9 cellular contexts compared by ENCODE assay signal in the genomic region with DNA sequence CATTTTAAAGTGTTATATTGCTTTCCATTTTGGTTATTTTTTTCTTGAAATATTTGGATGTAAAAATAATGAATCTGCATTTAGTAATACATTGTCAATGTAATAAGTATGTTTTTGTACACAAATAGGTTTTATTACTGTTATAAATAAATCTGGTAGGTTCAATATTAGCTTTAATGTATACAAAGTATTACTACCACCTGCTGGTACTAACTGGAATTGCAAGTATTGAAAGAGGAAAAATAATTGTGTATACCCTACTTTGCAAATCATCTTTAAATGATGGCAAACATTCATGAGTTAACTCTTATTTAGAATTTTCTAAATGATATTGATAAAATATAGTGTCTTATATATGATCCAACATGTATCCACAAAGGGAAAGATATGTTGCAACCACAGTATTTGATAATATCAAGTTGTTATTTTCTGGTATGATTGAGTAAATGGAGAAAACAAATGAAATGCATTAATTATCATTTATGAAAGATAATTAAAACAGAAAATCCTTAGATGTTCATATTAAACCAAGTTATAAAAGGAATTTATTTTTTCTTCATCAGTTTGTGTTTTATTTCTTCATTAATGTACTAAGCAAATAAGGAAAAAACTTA. TPM values are rescaled to one million over a fixed set of nuclear protein-coding genes. Genes with fewer than 3 reads are reported as not detected.
DNase-seq lines count a peak whose midpoint lies in the region; ATAC-seq, FAIRE-seq and TF ChIP-seq lines count a peak whose summit lies in the region.
"Had no signal": no experiment of that assay in that cellular context is flagged by ENCODE, and none has a peak within 500 bp of the region (broad histone marks: within the 10 kb centered on the region; RNA-seq: fewer than 3 reads in every experiment).

No MANE protein-coding gene starts in this region.

- H3K4me1 ChIP-seq in KMS-11 (ENCODE audit: low read depth, poor library complexity, severe bottlenecking) (no peaks in the 10 kb centered on the region), K562 (replicated peaks in 1 of 2; ENCODE audit: control insufficient read depth in 2 of 2, insufficient read depth in 2 of 2, low read length in 2 of 2) (no peaks in the 10 kb centered on the region)

- BruUV-seq in K562 (replicated peaks; lab: Mats Ljungman, UMichigan) = no TSS peak

- peak; percentile 1 for DNase-seq in GM04504 (ENCODE audit: low read depth)
- peak; percentile 15 to 43 (median 17) for DNase-seq in K562 (ENCODE audit: extremely low read depth in 1 of 4, low spot score in 3 of 4)
- DNase-seq in myocyte (ENCODE audit: low read depth) = peak; percentile 62
- DNase-seq in NCI-H345 treated with DMSO at 0.1 percent for 48 hours (lab: John Stamatoyannopoulos, UW; ENCODE audit: unreplicated experiment) = no peak
- DNase-seq: left ventricle myocardium superior had no signal

- TF ChIP-seq POLR2A in K562 (conservative IDR thresholded peaks at IDR 0.05) = no peak

- H3K4me2 ChIP-seq in KMS-11 (no peak overlapping the region), K562 (ENCODE audit: insufficient read depth, low read length) (no peak overlapping the region)

- H3K27ac ChIP-seq in KMS-11 (no peak overlapping the region), K562 (ENCODE audit: extremely low read depth, low read depth, low read length) (no peak overlapping the region)

- H3K36me3 ChIP-seq in KMS-11 (ENCODE audit: insufficient read depth) = no peaks in the 10 kb centered on the region
- H3K36me3 ChIP-seq in K562 (ENCODE audit: control insufficient read depth, insufficient read depth, low read length) = no peaks in the 10 kb centered on the region

- POLR2A ChIA-PET in K562 (lab: Yijun Ruan, JAX) = no interaction called here

- TF ChIP-seq CTCF in KMS-11 (conservative IDR thresholded peaks at IDR 0.05; ENCODE audit: low read depth, low read length) (peak; percentile 75), K562 (IDR thresholded peaks at IDR 0.05 in 2 of 3, conservative IDR thresholded peaks at IDR 0.05 in 1 of 3; ENCODE audit: insufficient read depth in 2 of 3, low read depth in 1 of 3, low read length in 3 of 3) (peak in 2 of 3 experiments; percentile 45 to 61; a peak in 3 of 6 replicates)

- peak; percentile 30 to 59 for TF ChIP-seq RAD21 in K562 (CRISPR knock-in tag; conservative IDR thresholded peaks at IDR 0.05 in 1 of 2, IDR thresholded peaks at IDR 0.05 in 1 of 2)

- no peak for FAIRE-seq in K562 (lab: Jason Lieb, UNC)

- H3K9me1 ChIP-seq in K562 (ENCODE audit: control insufficient read depth, insufficient read depth, low read length) = no peaks in the 10 kb centered on the region

- H3K9me3 ChIP-seq in K562 (replicated peaks; ENCODE audit: control insufficient read depth, insufficient read depth, low read depth, low read length) = no peaks in the 10 kb centered on the region

- CTCF ChIA-PET in K562 (lab: Yijun Ruan, JAX; ENCODE audit: low intra/inter-chr PET ratio) = no interaction called here

- no peak overlapping the region for H3K9ac ChIP-seq in KMS-11
- H3K9ac ChIP-seq in K562 (ENCODE audit: insufficient read depth in 1 of 2, low read depth in 2 of 2, low read length in 2 of 2) = no peak overlapping the region

- no peak for TF ChIP-seq EP300 in K562 (IDR thresholded peaks at IDR 0.05; ENCODE audit: low read length)

- H2AFZ ChIP-seq in KMS-11 (ENCODE audit: low read depth) (no peak overlapping the region), K562 (ENCODE audit: low read depth, low read length) (no peak overlapping the region)

- H3K4me3 ChIP-seq in KMS-11 (IDR thresholded peaks at IDR 0.05; ENCODE audit: insufficient read depth, low read depth, low read length) = no peak overlapping the region
- no peak overlapping the region for H3K4me3 ChIP-seq in K562

- H3K27me3 ChIP-seq in KMS-11 (ENCODE audit: insufficient read depth, low read depth) (no peaks in the 10 kb centered on the region), K562 (ENCODE audit: control insufficient read depth in 2 of 2, insufficient read depth in 2 of 2, low read length in 2 of 2) (no peaks in the 10 kb centered on the region)

- ATAC-seq in K562 (no peak), HG02981 (IDR thresholded peaks at IDR 0.05; ENCODE audit: unreplicated experiment) (no peak), GM18520 (IDR thresholded peaks at IDR 0.05; ENCODE audit: unreplicated experiment) (no peak), HG02763 (IDR thresholded peaks at IDR 0.05; ENCODE audit: unreplicated experiment) (no peak)
- ATAC-seq: left ventricle myocardium superior had no signal

- intact Hi-C loops in K562 (cut with micrococcal nuclease) = loop anchor here (10.0 kb wide), 1 partner anchor 73 kb away; a partner anchor contains a TSS

- H3K79me2 ChIP-seq in KMS-11 (ENCODE audit: insufficient read depth, low read depth) (no peaks in the 10 kb centered on the region), K562 (ENCODE audit: control insufficient read depth, insufficient read depth, low read length) (no peaks in the 10 kb centered on the region)

- in situ Hi-C loops in K562 (cut with MboI) = no loop called here

- H4K20me1 ChIP-seq in KMS-11 (ENCODE audit: insufficient read depth) (no peaks in the 10 kb centered on the region), K562 (replicated peaks; ENCODE audit: control insufficient read depth, insufficient read depth, low read length) (no peaks in the 10 kb centered on the region)

TF ChIP-seq in K562, 482 proteins besides CTCF, POLR2A, EP300 and RAD21:
- TF ChIP-seq CEBPG (CRISPR knock-in tag; IDR thresholded peaks at IDR 0.05) (no peak), CEBPG (tag; conservative IDR thresholded peaks at IDR 0.05 in 1 of 2, IDR thresholded peaks at IDR 0.05 in 1 of 2) (peak in 1 of 2 experiments; percentile 44; a peak in 1 of 4 replicates), RNF2 (IDR thresholded peaks at IDR 0.05) (no peak)

RNA-seq across cellular contexts. Expression of a gene that starts 3.2 kb away (rescaled TPM):
- total RNA-seq in K562 (2011; cell fraction: chromatin; rRNA removed; ENCODE audit: low replicate concordance) = not detected in 2 replicates
- total RNA-seq in K562 (2011; cell fraction: nucleolus; rRNA removed) = not detected in 2 replicates
- total RNA-seq in K562 (2011; cell fraction: nucleoplasm; rRNA removed) = not detected in 2 replicates
- total RNA-seq in K562 (2014; rRNA removed) (not detected in 2 replicates), K562 (2014; rRNA removed; fragmentation: Illumina TruSeq; extraction: Trizol) (not detected in 2 replicates), K562 (2015; rRNA removed; fragmentation: Illumina TruSeq; extraction: Trizol) (not detected in 2 replicates), K562 (2021) (not detected in 2 replicates), myocyte (not detected in 2 replicates)
- polyA plus RNA-seq in K562 (2011; rRNA removed) (not detected in 2 replicates), K562 (2014; fragmentation: Illumina TruSeq; extraction: Trizol) (not detected in 2 replicates), K562 (2014; fragmentation: Nextera tagmentation; extraction: Ambion mirVana) (not detected), K562 (2014; rRNA removed) (not detected in 2 replicates)
- not detected in 2 replicates for polyA plus RNA-seq in K562 (2011; cell fraction: cytosol; rRNA removed)
- not detected in 2 replicates for polyA plus RNA-seq in K562 (2011; cell fraction: nucleus; rRNA removed)
- not detected in 2 replicates for polyA plus RNA-seq in K562 (2012)
- polyA minus RNA-seq in K562 (2011; rRNA and poly(A)+ RNA removed) = not detected in 2 replicates
- polyA minus RNA-seq in K562 (2011; cell fraction: cytosol; rRNA and poly(A)+ RNA removed) = not detected in 2 replicates
- polyA minus RNA-seq in K562 (2011; cell fraction: nucleus; rRNA and poly(A)+ RNA removed) = not detected in 2 replicates
- polyA plus RNA-seq in myocyte (2012) = not detected
- total RNA-seq: left ventricle myocardium superior had no signal

RNA-seq across cellular contexts. Expression of a gene that starts 42.3 kb away (rescaled TPM):
- total RNA-seq in K562 (2011; cell fraction: chromatin; rRNA removed; ENCODE audit: low replicate concordance) = not detected in 2 replicates
- total RNA-seq in K562 (2011; cell fraction: nucleolus; rRNA removed) = not detected in 2 replicates
- not detected in 2 replicates for total RNA-seq in K562 (2011; cell fraction: nucleoplasm; rRNA removed)
- total RNA-seq in K562 (2014; rRNA removed) (not detected in 2 replicates), K562 (2014; rRNA removed; fragmentation: Illumina TruSeq; extraction: Trizol) (not detected in 2 replicates), K562 (2015; rRNA removed; fragmentation: Illumina TruSeq; extraction: Trizol) (not detected in 2 replicates), K562 (2021) (not detected in 2 replicates), myocyte (not detected in 2 replicates)
- polyA plus RNA-seq in K562 (2011; rRNA removed) (not detected in 2 replicates), K562 (2014; fragmentation: Illumina TruSeq; extraction: Trizol) (not detected in 2 replicates), K562 (2014; fragmentation: Nextera tagmentation; extraction: Ambion mirVana) (not detected), K562 (2014; rRNA removed) (not detected in 2 replicates)
- polyA plus RNA-seq in K562 (2011; cell fraction: cytosol; rRNA removed) = not detected in 2 replicates
- polyA plus RNA-seq in K562 (2011; cell fraction: nucleus; rRNA removed) = not detected in 2 replicates
- not detected in 2 replicates for polyA plus RNA-seq in K562 (2012)
- not detected in 2 replicates for polyA minus RNA-seq in K562 (2011; rRNA and poly(A)+ RNA removed)
- polyA minus RNA-seq in K562 (2011; cell fraction: cytosol; rRNA and poly(A)+ RNA removed) = not detected in 2 replicates
- not detected in 2 replicates for polyA minus RNA-seq in K562 (2011; cell fraction: nucleus; rRNA and poly(A)+ RNA removed)
- polyA plus RNA-seq in myocyte (2012) = not detected
- total RNA-seq: left ventricle myocardium superior had no signal

RNA-seq across cellular contexts. Expression of a gene that starts 52.6 kb away (rescaled TPM):
- not detected in 2 replicates for total RNA-seq in K562 (2011; cell fraction: chromatin; rRNA removed; ENCODE audit: low replicate concordance)
- total RNA-seq in K562 (2011; cell fraction: nucleolus; rRNA removed) = not detected in 2 replicates
- not detected in 2 replicates for total RNA-seq in K562 (2011; cell fraction: nucleoplasm; rRNA removed)
- not detected in 2 replicates for total RNA-seq in K562 (2014; rRNA removed)
- not detected in 2 replicates for total RNA-seq in K562 (2014; rRNA removed; fragmentation: Illumina TruSeq; extraction: Trizol)
- not detected in 2 replicates for total RNA-seq in K562 (2015; rRNA removed; fragmentation: Illumina TruSeq; extraction: Trizol)
- total RNA-seq in K562 (2021) = not detected in 2 replicates
- not detected in 2 replicates for polyA plus RNA-seq in K562 (2011; rRNA removed)
- polyA plus RNA-seq in K562 (2011; cell fraction: cytosol; rRNA removed) = not detected in 2 replicates
- not detected in 2 replicates for polyA plus RNA-seq in K562 (2011; cell fraction: nucleus; rRNA removed)
- not detected in 2 replicates for polyA plus RNA-seq in K562 (2012)
- polyA plus RNA-seq in K562 (2014; fragmentation: Illumina TruSeq; extraction: Trizol) = not detected in 2 replicates
- not detected for polyA plus RNA-seq in K562 (2014; fragmentation: Nextera tagmentation; extraction: Ambion mirVana)
- not detected in 2 replicates for polyA plus RNA-seq in K562 (2014; rRNA removed)
- not detected in 2 replicates for polyA minus RNA-seq in K562 (2011; rRNA and poly(A)+ RNA removed)
- polyA minus RNA-seq in K562 (2011; cell fraction: cytosol; rRNA and poly(A)+ RNA removed) = not detected in 2 replicates
- polyA minus RNA-seq in K562 (2011; cell fraction: nucleus; rRNA and poly(A)+ RNA removed) = not detected in 2 replicates
- not detected in 2 replicates for total RNA-seq in myocyte
- not detected for polyA plus RNA-seq in myocyte (2012)
- total RNA-seq: left ventricle myocardium superior had no signal
